27 cellular contexts compared by ENCODE assay signal in the genomic region with DNA sequence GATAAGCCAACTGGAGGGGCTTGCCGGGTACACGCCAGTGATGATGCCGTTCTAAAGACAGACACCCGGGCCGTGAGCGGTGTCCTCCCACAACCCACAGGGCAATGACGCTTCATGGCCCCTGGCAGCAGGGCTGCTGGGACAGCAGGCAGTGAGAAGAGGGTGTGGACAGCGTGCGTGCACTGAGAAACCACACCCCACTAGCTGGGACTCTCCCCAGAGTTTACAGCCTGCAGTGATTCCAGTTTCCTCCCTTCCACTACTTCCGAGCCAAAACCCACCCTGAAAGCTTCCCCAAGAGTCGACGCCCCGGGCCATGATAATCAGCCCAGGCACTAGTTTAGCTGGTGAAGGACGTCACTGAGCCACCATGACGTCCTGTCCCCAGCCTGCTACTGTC. TPM values are rescaled to one million over a fixed set of nuclear protein-coding genes. Genes with fewer than 3 reads are reported as not detected.
A peak's percentile ranks its signal among the peaks of the same experiment; 100 is the strongest.
DNase-seq lines count a peak whose midpoint lies in the region; ATAC-seq and TF ChIP-seq lines count a peak whose summit lies in the region.
"Had no signal": no experiment of that assay in that cellular context is flagged by ENCODE, and none has a peak within 500 bp of the region (broad histone marks: within the 10 kb centered on the region; RNA-seq: fewer than 3 reads in every experiment).

No MANE protein-coding gene starts in this region.

- TF ChIP-seq POLR2A in Peyer's patch (IDR thresholded peaks at IDR 0.05) = no peak
- TF ChIP-seq POLR2A in heart left ventricle (IDR thresholded peaks at IDR 0.05) = no peak

- peaks cover 0 to 9% (median 0%) of the 10 kb centered on the region in 4 donors for H3K4me1 ChIP-seq in Peyer's patch
- H3K4me1 ChIP-seq in heart left ventricle = peaks cover 0 to 26% (median 14%) of the 10 kb centered on the region in 12 donors
- H3K4me1 ChIP-seq: breast epithelium, SJCRH30 had no signal

- H3K9me3 Mint-ChIP-seq in naive B cell = no peaks in the 10 kb centered on the region
- H3K9me3 Mint-ChIP-seq: activated T-cell treated with anti-CD3 and anti-CD28 coated beads, Interleukin-2, amount 50 U/mL, for 24 hours; endodermal cell had no signal

- H3K4me1 Mint-ChIP-seq in naive B cell = peaks cover 28 to 47% (median 37%) of the 10 kb centered on the region in 3 donors
- H3K4me1 Mint-ChIP-seq: endodermal cell had no signal

- H3K27me3 ChIP-seq in Peyer's patch = no peaks in the 10 kb centered on the region
- H3K27me3 ChIP-seq in heart left ventricle = no peaks in the 10 kb centered on the region
- H3K27me3 ChIP-seq: breast epithelium, neutrophil, SJCRH30, suprapubic skin had no signal

- H3K27ac ChIP-seq in Peyer's patch = peak overlapping the region in 1 of 4 donors; percentile 40
- no peak overlapping the region for H3K27ac ChIP-seq in heart left ventricle
- H3K27ac ChIP-seq: breast epithelium, coronary artery, KMS-11, neutrophil, psoas muscle, SJCRH30, suprapubic skin had no signal

- peak overlapping the region in 4 of 6 donors; percentile 40 to 90 (median 71) for H3K27ac Mint-ChIP-seq in naive B cell
- H3K27ac Mint-ChIP-seq: activated T-cell treated with anti-CD3 and anti-CD28 coated beads, Interleukin-2, amount 50 U/mL, for 24 hours; endodermal cell had no signal

- no peak for TF ChIP-seq CTCF in Peyer's patch (IDR thresholded peaks at IDR 0.05)
- TF ChIP-seq CTCF in heart left ventricle (IDR thresholded peaks at IDR 0.05) = no peak

- intact Hi-C loops in heart left ventricle (cut with DNase I) = loop anchor here in 1 of 10 donors (10.0 kb wide), 1 partner anchor 58 kb away; a partner anchor contains a TSS

- H3K36me3 ChIP-seq in Peyer's patch = peaks cover 0 to 62% (median 0%) of the 10 kb centered on the region in 3 donors
- H3K36me3 ChIP-seq in heart left ventricle = peaks cover 0 to 70% (median 49%) of the 10 kb centered on the region in 9 donors
- H3K36me3 ChIP-seq: SJCRH30 had no signal

- ATAC-seq in heart left ventricle = peak in 3 of 4 donors; percentile 47 to 64 (median 62)
- no peak for ATAC-seq in naive B cell (ENCODE audit: low read depth in 2 of 2)
- no peak for ATAC-seq in HG03520 (IDR thresholded peaks at IDR 0.05; ENCODE audit: unreplicated experiment)
- ATAC-seq in HG03139 (IDR thresholded peaks at IDR 0.05; ENCODE audit: unreplicated experiment) = no peak
- ATAC-seq: Panc1, psoas muscle had no signal

- DNase-seq in Peyer's patch = peak in 2 of 3 donors; percentile 68 to 75
- DNase-seq in heart left ventricle = peak in 2 of 5 donors; percentile 47 to 49
- DNase-seq in naive B cell = no peak
- DNase-seq in activated T-cell treated with anti-CD3 and anti-CD28 coated beads for 4 hours = no peak
- no peak for DNase-seq in putamen (ENCODE audit: low spot score)
- DNase-seq: activated CD4-positive, alpha-beta T cell treated with anti-CD3 and anti-CD28 coated beads for 4 hours; activated CD8-positive, alpha-beta memory T cell treated with anti-CD3 and anti-CD28 coated beads for 24 hours; activated T-cell treated with anti-CD3 and anti-CD28 coated beads, Interleukin-2, amount 50 U/mL, for 24 hours; DMS153; endodermal cell; kidney; mammary epithelial cell; NCI-H1436 treated with DMSO at 0.1 percent for 48 hours; NCI-H510A; psoas muscle; SJCRH30; stimulated activated CD4-positive, alpha-beta T cell treated with anti-CD3 and anti-CD28 coated beads, Interleukin-2, amount 100 ng/mL, for 24 hours; T-helper 1 cell had no signal

- no peaks in the 10 kb centered on the region for H3K9me3 ChIP-seq in Peyer's patch
- H3K9me3 ChIP-seq in heart left ventricle = no peaks in the 10 kb centered on the region
- H3K9me3 ChIP-seq: breast epithelium, neutrophil, psoas muscle, SJCRH30, suprapubic skin had no signal

- H3K4me3 ChIP-seq in Peyer's patch (no peak overlapping the region), heart left ventricle (no peak overlapping the region)
- H3K4me3 ChIP-seq: breast epithelium, coronary artery, psoas muscle, SJCRH30, skin epidermis, suprapubic skin had no signal

- no peaks in the 10 kb centered on the region for H3K27me3 Mint-ChIP-seq in naive B cell
- H3K27me3 Mint-ChIP-seq: activated T-cell treated with anti-CD3 and anti-CD28 coated beads, Interleukin-2, amount 50 U/mL, for 24 hours had no signal

- H3K36me3 Mint-ChIP-seq in naive B cell = peaks cover 0 to under 1% of the 10 kb centered on the region in 2 donors

- peak overlapping the region in 3 of 8 donors; percentile 37 to 57 (median 43) for H3K4me3 Mint-ChIP-seq in naive B cell
- H3K4me3 Mint-ChIP-seq: activated T-cell treated with anti-CD3 and anti-CD28 coated beads, Interleukin-2, amount 50 U/mL, for 24 hours; endodermal cell had no signal

- WGBS in heart left ventricle, 4 donors = 39 to 56% (median 50%) methylated on average over 8 to 15 of the region's 15 CpGs

RNA-seq across cellular contexts. Expression of a gene that starts 29.2 kb away (rescaled TPM):
- total RNA-seq in Peyer's patch = 100 to 1,000 TPM in 3 of 4 donors, 10 to 100 TPM in 1; 80.6 to 372 (median 118) TPM
- 100 to 1,000 TPM in 1 of 9 donors, 10 to 100 TPM in 8; 33.0 to 116 (median 51.9) TPM for total RNA-seq in heart left ventricle
- polyA plus RNA-seq in heart left ventricle = 10 to 100 TPM; 20.9 to 38.5 TPM
- polyA plus RNA-seq in naive B cell (ENCODE audit: low read depth in 6 of 6) = 10 to 100 TPM in 1 of 6 donors, 1 to 10 TPM in 4, under 1 TPM in 1; 0.73 to 13.9 (median 3.2) TPM

Comparison
In these comparisons a context has a peak if more than half of its experiments do, and no peak if none do; other contexts are left out.
1. DNase-seq: peak in Peyer's patch (2 of 3); none in naive B cell (single experiment), activated T-cell treated with anti-CD3 and anti-CD28 coated beads for 4 hours (single experiment) and putamen (single experiment).
2. ATAC-seq: peak in heart left ventricle (3 of 4); none in naive B cell (0 of 2), HG03520 (single experiment) and HG03139 (single experiment).